28 cellular contexts compared by ENCODE assay signal in the genomic region with DNA sequence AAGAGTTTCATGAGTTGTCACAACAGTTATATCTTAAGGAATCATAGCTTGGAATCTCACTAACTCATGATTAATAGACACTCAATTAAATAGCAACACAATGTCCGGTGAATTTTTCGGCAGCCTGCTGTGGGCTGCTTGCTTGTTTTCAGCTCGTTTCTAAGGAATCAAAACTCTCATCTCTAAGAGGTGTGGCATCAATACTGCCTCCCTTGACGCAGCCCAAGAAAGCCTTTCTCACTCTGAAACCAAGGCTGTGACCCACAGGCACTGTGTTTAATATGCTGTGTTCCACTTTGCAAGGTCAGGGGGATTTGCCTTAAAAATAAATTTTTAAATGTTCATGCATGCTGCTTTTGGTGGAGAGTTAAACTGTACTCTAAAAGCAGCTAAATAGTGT. TPM values are rescaled to one million over a fixed set of nuclear protein-coding genes. Genes with fewer than 3 reads are reported as not detected.
"Had no signal": no experiment of that assay in that cellular context is flagged by ENCODE, and none has a peak within 500 bp of the region (broad histone marks: within the 10 kb centered on the region; RNA-seq: fewer than 3 reads in every experiment).

No MANE protein-coding gene starts in this region.

- H3K4me2 ChIP-seq: neural progenitor cell had no signal

- H3K9me3 ChIP-seq: ovary, psoas muscle, right lobe of liver, sigmoid colon, suprapubic skin, testis, tibial artery, transverse colon, upper lobe of right lung, uterus had no signal

- H3K9ac ChIP-seq: neural progenitor cell, parathyroid adenoma had no signal

- H3K36me3 ChIP-seq: neural progenitor cell, ovary, right lobe of liver, sigmoid colon, suprapubic skin, tibial artery, transverse colon, upper lobe of right lung, uterus had no signal

- H3K4me1 ChIP-seq: parathyroid adenoma, psoas muscle, right lobe of liver, testis, upper lobe of right lung, uterus had no signal

- H2AFZ ChIP-seq: neural progenitor cell, parathyroid adenoma had no signal

- DNase-seq: naive thymus-derived CD8-positive, alpha-beta T cell; nephron progenitor cell; occipital lobe; ovary; posterior cingulate gyrus; psoas muscle; right cardiac atrium; right lobe of liver; sigmoid colon; small intestine; stimulated activated CD4-positive, alpha-beta T cell treated with anti-CD3 and anti-CD28 coated beads, Interleukin-15, amount 100 ng/mL, for 24 hours; stimulated activated CD4-positive, alpha-beta T cell treated with anti-CD3 and anti-CD28 coated beads, Interleukin-2, amount 100 ng/mL, for 24 hours; stimulated activated CD4-positive, alpha-beta T cell treated with anti-CD3 and anti-CD28 coated beads, Interleukin-2, amount 100 ng/mL, for 48 hours; stimulated activated CD4-positive, alpha-beta T cell treated with anti-CD3 and anti-CD28 coated beads, Interleukin-4, amount 100 ng/mL, for 24 hours; stimulated activated naive CD4-positive, alpha-beta T cell; stimulated activated naive CD8-positive, alpha-beta T cell treated with anti-CD3 and anti-CD28 coated beads, Interleukin-15, amount 100 ng/mL, for 72 hours; stimulated activated naive CD8-positive, alpha-beta T cell treated with anti-CD3 and anti-CD28 coated beads, Interleukin-15, Interleukin-2, amounts not matched to agents 100 U/mL and 50 U/mL, for 24 hours; substantia nigra; testis; tibial artery; transverse colon; upper lobe of right lung; uterus had no signal

- H3K79me2 ChIP-seq: parathyroid adenoma had no signal

- ATAC-seq: naive thymus-derived CD8-positive, alpha-beta T cell; natural killer cell treated with Interleukin-12 subunit alpha and Interleukin-12 subunit beta and Interleukin-15 and Interleukin-18, amount 100 ng/mL, for 72 hours; psoas muscle; right cardiac atrium; right lobe of liver; stimulated activated memory B cell treated with anti-CD40 and anti-IgM and Interleukin-4, amounts not matched to agents 10 μg/mL and 1 μg/mL and 100 μg/mL, for 72 hours; stimulated activated naive CD8-positive, alpha-beta T cell treated with anti-CD3 and anti-CD28 coated beads, Interleukin-15, amount 100 ng/mL, for 72 hours; stimulated activated naive CD8-positive, alpha-beta T cell treated with anti-CD3 and anti-CD28 coated beads, Interleukin-15, Interleukin-2, amounts not matched to agents 100 U/mL and 50 U/mL, for 24 hours; upper lobe of right lung had no signal

- H3K27ac ChIP-seq: neural progenitor cell, ovary, parathyroid adenoma, psoas muscle, right lobe of liver, sigmoid colon, suprapubic skin, testis, tibial artery, transverse colon, upper lobe of right lung, uterus had no signal

- H3K4me3 ChIP-seq: neural progenitor cell, ovary, psoas muscle, right lobe of liver, sigmoid colon, suprapubic skin, testis, tibial artery, transverse colon, upper lobe of right lung, uterus had no signal

- H3K27me3 ChIP-seq: ovary, right lobe of liver, testis had no signal

RNA-seq across cellular contexts. Expression of a gene that starts 5.4 kb away (rescaled TPM):
- polyA plus RNA-seq: naive thymus-derived CD8-positive, alpha-beta T cell had no signal
